In the genomic region with DNA sequence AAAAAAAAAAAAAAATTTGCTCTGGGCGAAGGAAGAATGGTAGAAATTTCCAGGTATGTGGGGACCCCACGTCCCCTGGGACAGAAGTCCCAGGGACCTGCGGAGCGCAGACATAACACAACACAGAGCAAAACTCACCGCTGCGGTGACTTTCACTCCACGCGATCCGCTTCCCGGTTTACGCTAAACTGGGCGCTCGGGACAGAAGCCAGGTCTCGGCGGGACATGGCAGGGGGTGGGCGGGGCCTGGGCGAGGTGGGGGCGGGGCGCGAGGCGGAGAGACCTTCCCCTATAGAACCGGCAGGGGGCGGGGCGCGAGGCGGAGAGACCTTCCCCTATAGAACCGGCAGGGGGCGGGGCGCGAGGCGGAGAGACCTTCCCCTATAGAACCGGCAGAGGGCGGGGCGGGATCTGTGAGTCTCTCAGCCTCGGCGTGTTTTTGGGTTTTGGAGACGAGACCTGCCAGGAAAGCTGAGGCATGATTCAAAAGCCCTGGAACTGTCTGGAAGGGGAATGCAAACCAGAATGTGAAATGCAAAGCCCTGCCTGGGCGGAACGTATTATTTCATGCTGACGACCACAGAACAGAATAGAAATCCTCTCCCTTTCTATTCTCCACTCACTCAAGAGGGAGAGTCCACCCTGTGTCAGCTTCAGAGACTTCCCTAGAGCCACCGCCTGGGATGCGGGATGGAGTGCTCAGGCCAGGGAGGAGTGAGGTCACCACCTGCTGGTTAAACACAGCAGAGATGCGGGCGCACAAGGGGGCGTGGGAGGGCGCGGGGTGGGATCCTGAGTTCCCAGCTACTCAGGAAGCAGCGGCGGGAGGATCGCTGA, we compare ENCODE assay signal across 8 cellular contexts. TPM values are rescaled to one million over a fixed set of nuclear protein-coding genes. Genes with fewer than 3 reads are reported as not detected.
A peak's percentile ranks its signal among the peaks of the same experiment; 100 is the strongest.
DNase-seq lines count a peak whose midpoint lies in the region; ATAC-seq and TF ChIP-seq lines count a peak whose summit lies in the region.

No MANE protein-coding gene starts in this region.

- no peak overlapping the region for H4K12ac ChIP-seq in trophoblast cell (ENCODE audit: low read depth, low read length)

- intact Hi-C loops in heart left ventricle (cut with DNase I): loop anchor here in 2 of 10 donors (2.0 to 10.0 kb wide), 3 partner anchors 31 to 199 kb away; partner anchors contain the start of genes ZNF816 (in 2 of the 2), ZNF160 (in 1 of the 2) and ZNF665 (in 1 of the 2)

- H2AK5ac ChIP-seq in trophoblast cell (ENCODE audit: low read length): no peak overlapping the region

- peak overlapping the region; percentile 84 for H3K4me3 ChIP-seq in ACC112 (ENCODE audit: low read depth, low read length)
- H3K4me3 ChIP-seq in HEK293 (ENCODE audit: low read depth, low read length): peak overlapping the region; percentile 28
- H3K4me3 ChIP-seq in adipocyte (ENCODE audit: low read length): peak overlapping the region; percentile 80
- H3K4me3 ChIP-seq in heart left ventricle: peak overlapping the region; percentile 44 to 79 (median 61)
- peak overlapping the region; percentile 72 for H3K4me3 ChIP-seq in trophoblast cell (ENCODE audit: low read depth, low read length)
- H3K4me3 ChIP-seq in thymus (ENCODE audit: low read length): peak overlapping the region; percentile 61

- POLR2A ChIA-PET in HEK293 (lab: Yijun Ruan, JAX): no interaction called here

- H3K14ac ChIP-seq in trophoblast cell (ENCODE audit: low read length): no peak overlapping the region

- no peaks in the 10 kb centered on the region for H3K9me3 ChIP-seq in HEK293 (ENCODE audit: control insufficient read depth, insufficient read depth, low read depth, low read length)
- H3K9me3 ChIP-seq in adipocyte (ENCODE audit: control insufficient read depth, low read length): no peaks in the 10 kb centered on the region
- peaks cover 0 to 5% (median 0%) of the 10 kb centered on the region in 12 donors for H3K9me3 ChIP-seq in heart left ventricle
- no peaks in the 10 kb centered on the region for H3K9me3 ChIP-seq in trophoblast cell (ENCODE audit: insufficient read depth, low read depth, low read length)
- no peaks in the 10 kb centered on the region for H3K9me3 ChIP-seq in thymus (ENCODE audit: control insufficient read depth)

- no peak for TF ChIP-seq CTCF in HEK293 (tag by site-specific recombination; IDR thresholded peaks at IDR 0.05)
- TF ChIP-seq CTCF in heart left ventricle (IDR thresholded peaks at IDR 0.05): peak; percentile 53 to 83 (median 76)

- DNase-seq in T follicular helper cell (ENCODE audit: low read depth): peak; percentile 81
- DNase-seq in adipocyte (ENCODE audit: low read depth): peak; percentile 92
- DNase-seq in heart left ventricle: peak; percentile 76 to 88 (median 82)
- peak; percentile 86 to 91 for DNase-seq in trophoblast cell

- H3K23ac ChIP-seq in trophoblast cell (ENCODE audit: low read length): no peak overlapping the region

- ATAC-seq in heart left ventricle (peak; percentile 81 to 96 (median 92)), HG03571 (IDR thresholded peaks at IDR 0.05; ENCODE audit: unreplicated experiment) (no peak)

- CTCF ChIA-PET in HEK293 (lab: Yijun Ruan, JAX): interaction anchor here (0.6 to 1.1 kb wide), 7 partner anchors 17 to 575 kb away, joined by 3 to 4 read pairs (median 3); no protein-coding TSS in a partner anchor

- H2AFZ ChIP-seq in ACC112 (ENCODE audit: low read length, unreplicated experiment) (peak overlapping the region; percentile 25), trophoblast cell (ENCODE audit: insufficient read depth, low read length, poor library complexity) (peak overlapping the region; percentile 81)

- no peak for TF ChIP-seq POLR2A in heart left ventricle (IDR thresholded peaks at IDR 0.05)

- peak overlapping the region; percentile 94 for H3K4me2 ChIP-seq in trophoblast cell (ENCODE audit: low read length)

- no peak overlapping the region for H2BK12ac ChIP-seq in trophoblast cell (ENCODE audit: low read length)

- no peaks in the 10 kb centered on the region for H3K36me3 ChIP-seq in ACC112 (ENCODE audit: insufficient read depth, low read length)
- H3K36me3 ChIP-seq in HEK293 (ENCODE audit: control insufficient read depth in 2 of 2, insufficient read depth in 1 of 2, low read length in 2 of 2): no peaks in the 10 kb centered on the region
- H3K36me3 ChIP-seq in adipocyte (ENCODE audit: control insufficient read depth, insufficient read depth, low read length, severe bottlenecking): no peaks in the 10 kb centered on the region
- H3K36me3 ChIP-seq in heart left ventricle: peaks cover 0 to 8% (median 0%) of the 10 kb centered on the region in 9 donors
- H3K36me3 ChIP-seq in trophoblast cell (ENCODE audit: control insufficient read depth in 1 of 2, insufficient read depth in 2 of 2, low read length in 2 of 2): peaks cover 3 to 5% of the 10 kb centered on the region in 2 experiments
- no peaks in the 10 kb centered on the region for H3K36me3 ChIP-seq in thymus (ENCODE audit: control insufficient read depth, insufficient read depth)

- H3K27ac ChIP-seq in ACC112 (ENCODE audit: low read depth, low read length): peak overlapping the region; percentile 59
- H3K27ac ChIP-seq in HEK293 (ENCODE audit: extremely low read depth, low read depth, low read length): no peak overlapping the region
- H3K27ac ChIP-seq in heart left ventricle: peak overlapping the region in 11 of 12 donors; percentile 10 to 80 (median 62)
- peak overlapping the region; percentile 86 for H3K27ac ChIP-seq in trophoblast cell (ENCODE audit: low read depth, low read length)
- peak overlapping the region; percentile 42 for H3K27ac ChIP-seq in thymus (ENCODE audit: low read depth)

- H4K91ac ChIP-seq in trophoblast cell (ENCODE audit: low read depth, low read length): peak overlapping the region; percentile 81

- peak overlapping the region; percentile 45 for H2BK5ac ChIP-seq in trophoblast cell (ENCODE audit: low read depth, low read length, poor library complexity)

- 0 to 1% (median 1%) methylated on average over 28 to 50 of the region's 50 CpGs for WGBS in heart left ventricle, 4 donors
- WGBS in trophoblast cell (ENCODE audit: extremely low coverage, insufficient coverage, insufficient read length): no CpG with 5 or more reads among the region's 50 CpGs
- WGBS in thymus: 2% methylated on average over 50 of the region's 50 CpGs

- H3K79me1 ChIP-seq in trophoblast cell (ENCODE audit: low read length): peaks cover 14% of the 10 kb centered on the region

- peaks cover 8% of the 10 kb centered on the region for H3K79me2 ChIP-seq in ACC112 (ENCODE audit: control insufficient read depth, insufficient read depth, low read length, unreplicated experiment)
- peaks cover 3% of the 10 kb centered on the region for H3K79me2 ChIP-seq in trophoblast cell (ENCODE audit: control insufficient read depth, insufficient read depth, low read length, poor library complexity)

- H3K27me3 ChIP-seq in ACC112 (ENCODE audit: insufficient read depth, low read length) (no peaks in the 10 kb centered on the region), adipocyte (replicated peaks; ENCODE audit: control insufficient read depth, insufficient read depth, low read length) (no peaks in the 10 kb centered on the region), heart left ventricle (peaks cover 0 to 4% (median 0%) of the 10 kb centered on the region in 9 donors), trophoblast cell (ENCODE audit: insufficient read depth, low read length) (no peaks in the 10 kb centered on the region), thymus (ENCODE audit: control insufficient read depth, insufficient read depth) (no peaks in the 10 kb centered on the region)

- H3K4me1 ChIP-seq in ACC112 (ENCODE audit: control insufficient read depth, insufficient read depth, low read length, unreplicated experiment): peaks cover 14% of the 10 kb centered on the region
- no peaks in the 10 kb centered on the region for H3K4me1 ChIP-seq in HEK293 (ENCODE audit: control insufficient read depth, insufficient read depth, low read length)
- peaks cover 6% of the 10 kb centered on the region for H3K4me1 ChIP-seq in adipocyte (ENCODE audit: control insufficient read depth, insufficient read depth, low read length)
- peaks cover 0 to 21% (median 7%) of the 10 kb centered on the region in 12 donors for H3K4me1 ChIP-seq in heart left ventricle
- peaks cover 3 to 7% of the 10 kb centered on the region in 2 experiments for H3K4me1 ChIP-seq in trophoblast cell (ENCODE audit: control insufficient read depth in 1 of 2, insufficient read depth in 2 of 2, low read length in 2 of 2)
- H3K4me1 ChIP-seq in thymus (ENCODE audit: control insufficient read depth, insufficient read depth, low read length): peaks cover 12% of the 10 kb centered on the region

- H3K18ac ChIP-seq in trophoblast cell (ENCODE audit: low read length): no peak overlapping the region

- H3K4ac ChIP-seq in trophoblast cell (ENCODE audit: low read depth, low read length): peak overlapping the region; percentile 83

- peak overlapping the region; percentile 64 for H3K9ac ChIP-seq in adipocyte (ENCODE audit: low read length)
- H3K9ac ChIP-seq in trophoblast cell (ENCODE audit: low read length): peak overlapping the region; percentile 63

- peak overlapping the region; percentile 65 for H2BK120ac ChIP-seq in trophoblast cell (ENCODE audit: insufficient read depth, low read length, poor library complexity)

- peak overlapping the region; percentile 42 for H4K8ac ChIP-seq in trophoblast cell (ENCODE audit: low read depth, low read length)

TF ChIP-seq in HEK293, 187 proteins besides CTCF, POLR2A, EP300 and RAD21:
- TF ChIP-seq HOXD13 (CRISPR knock-in tag; IDR thresholded peaks at IDR 0.05; ENCODE audit: borderline replicate concordance) (no peak), ZNF19 (tag by site-specific recombination; IDR thresholded peaks at IDR 0.05; ENCODE audit: low read depth) (no peak)

RNA-seq across cellular contexts. Expression of gene ERVV-1, which starts 20.2 kb away (rescaled TPM):
- not detected for total RNA-seq in heart left ventricle
- polyA plus RNA-seq in heart left ventricle: under 1 TPM in 1 of 2 donors, not detected in 1; 0.06 TPM
- polyA plus RNA-seq in trophoblast cell (2013): 301 and 326 TPM in 2 replicates
- polyA plus RNA-seq in thymus: 0.14 TPM

RNA-seq across cellular contexts. Expression of gene ZNF816, which starts 30.9 kb away (rescaled TPM):
- total RNA-seq in heart left ventricle: 1 to 10 TPM; 2.1 to 8.0 (median 4.3) TPM
- polyA plus RNA-seq in heart left ventricle: 1 to 10 TPM; 1.3 to 3.5 TPM
- polyA plus RNA-seq in trophoblast cell (2013): 20.5 and 21.0 TPM in 2 replicates
- polyA plus RNA-seq in thymus: 8.4 TPM

RNA-seq across cellular contexts. Expression of gene ERVV-2, which starts 51.0 kb away (rescaled TPM):
- total RNA-seq in heart left ventricle: not detected
- polyA plus RNA-seq in heart left ventricle (not detected), thymus (0.05 TPM)
- 382 and 405 TPM in 2 replicates for polyA plus RNA-seq in trophoblast cell (2013)

Comparison
In these comparisons a context has a peak if more than half of its experiments do, and no peak if none do; other contexts are left out.
1. H3K4me3 ChIP-seq: peak in every context shown above with its lines; median percentile 84 in ACC112; 80 in adipocyte; 72 in trophoblast cell; 61 in heart left ventricle; 61 in thymus; 28 in HEK293.